ENCODE assay signal across 1 cellular context in genomic region chr17:66511125-66511524, GRCh38.
TF ChIP-seq lines count a peak whose summit lies in the region.

No MANE protein-coding gene starts in this region.

TF ChIP-seq in HepG2, 621 proteins besides CTCF, POLR2A, EP300 and RAD21:
- TF ChIP-seq PATZ1 (CRISPR knock-in tag; IDR thresholded peaks at IDR 0.05), result no peak
- TF ChIP-seq AHR (CRISPR knock-in tag; IDR thresholded peaks at IDR 0.05), result no peak
- TF ChIP-seq ZNF235 (CRISPR knock-in tag; IDR thresholded peaks at IDR 0.05; ENCODE audit: borderline replicate concordance), result no peak
- TF ChIP-seq CBFB (CRISPR knock-in tag; IDR thresholded peaks at IDR 0.05), result no peak
- TF ChIP-seq ZNF713 (CRISPR knock-in tag; IDR thresholded peaks at IDR 0.05), result no peak
- no peak for TF ChIP-seq JUND (CRISPR knock-in tag; IDR thresholded peaks at IDR 0.05)
- no peak for TF ChIP-seq ZNF160 (CRISPR knock-in tag; IDR thresholded peaks at IDR 0.05)
- TF ChIP-seq JUNB (CRISPR knock-in tag; IDR thresholded peaks at IDR 0.05; ENCODE audit: borderline replicate concordance), result no peak
- TF ChIP-seq ZNF784 (CRISPR knock-in tag; IDR thresholded peaks at IDR 0.05; ENCODE audit: borderline replicate concordance), result no peak
- no peak for TF ChIP-seq ZNF776 (CRISPR knock-in tag; IDR thresholded peaks at IDR 0.05)
- no peak for TF ChIP-seq PAXIP1 (CRISPR knock-in tag; conservative IDR thresholded peaks at IDR 0.05)
- TF ChIP-seq STAG1 (CRISPR knock-in tag; IDR thresholded peaks at IDR 0.05), result no peak
- no peak for TF ChIP-seq MLX (CRISPR knock-in tag; IDR thresholded peaks at IDR 0.05)
